Comparison of ENCODE assay signal across 18 cellular contexts in the genomic region with DNA sequence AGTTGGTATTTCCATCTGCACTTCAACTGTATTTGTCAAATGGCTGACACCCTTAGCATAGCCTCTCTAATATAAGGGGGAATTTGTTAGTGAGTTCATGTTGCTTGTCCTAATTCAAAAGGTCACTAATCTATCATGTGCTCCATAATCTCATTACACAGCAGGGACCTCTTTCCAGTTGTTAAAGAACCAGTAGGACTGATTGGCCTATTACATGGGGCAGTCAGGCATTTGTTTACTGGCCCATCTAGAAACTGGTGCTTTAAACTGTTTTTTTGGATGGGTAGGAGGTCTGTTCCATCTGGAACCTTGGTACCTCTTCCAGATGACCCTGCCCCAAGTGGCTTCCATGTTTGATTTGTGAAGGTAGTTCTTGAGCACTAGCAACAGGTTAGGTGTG. TPM values are rescaled to one million over a fixed set of nuclear protein-coding genes. Genes with fewer than 3 reads are reported as not detected.
DNase-seq lines count a peak whose midpoint lies in the region; ATAC-seq, FAIRE-seq and TF ChIP-seq lines count a peak whose summit lies in the region.
"Had no signal": no experiment of that assay in that cellular context is flagged by ENCODE, and none has a peak within 500 bp of the region (broad histone marks: within the 10 kb centered on the region; RNA-seq: fewer than 3 reads in every experiment).

No MANE protein-coding gene starts in this region.

- H3K79me2 ChIP-seq in H9 (ENCODE audit: insufficient read depth, low read length) (no peaks in the 10 kb centered on the region), mesendoderm (ENCODE audit: control insufficient read depth, insufficient read depth, low read length) (no peaks in the 10 kb centered on the region)

- H2AK5ac ChIP-seq in H9 (ENCODE audit: insufficient read length, low read length) (no peak overlapping the region), mesendoderm (ENCODE audit: low read length) (no peak overlapping the region)

- FAIRE-seq in frontal cortex (lab: Jason Lieb, UNC) = no peak
- FAIRE-seq: GM19239, K562 had no signal

- no peak overlapping the region for H3K4me2 ChIP-seq in H9 (ENCODE audit: insufficient read depth, insufficient read length, low read length)
- H3K4me2 ChIP-seq in mesendoderm (ENCODE audit: low read length) = no peak overlapping the region

- H4K5ac ChIP-seq in H9 (ENCODE audit: insufficient read length, low read depth, low read length) = no peak overlapping the region
- peak overlapping the region; percentile 38 for H4K5ac ChIP-seq in mesendoderm (ENCODE audit: low read length)

- peak overlapping the region in 2 of 3 experiments; percentile 40 to 83; a peak in 2 of 7 replicates for H3K27ac Mint-ChIP-seq in H9
- H3K27ac Mint-ChIP-seq in WTC11 = no peak overlapping the region
- H3K27ac Mint-ChIP-seq: T-cell had no signal

- H3K36me3 Mint-ChIP-seq in H9 (ENCODE audit: insufficient read depth in 1 of 3, low read depth in 3 of 3) = no peaks in the 10 kb centered on the region
- H3K36me3 Mint-ChIP-seq in WTC11 = no peaks in the 10 kb centered on the region
- H3K36me3 Mint-ChIP-seq: T-cell had no signal

- H3K27me3 ChIP-seq in H9 (ENCODE audit: insufficient read depth, low read length) (no peaks in the 10 kb centered on the region), mesendoderm (ENCODE audit: insufficient read depth, low read length, poor library complexity) (no peaks in the 10 kb centered on the region)

- no peaks in the 10 kb centered on the region for H3K23me2 ChIP-seq in H9 (ENCODE audit: insufficient read length, low read depth, low read length, poor library complexity, severe bottlenecking)

- H3K4me3 Mint-ChIP-seq in H9 (no peak overlapping the region), WTC11 (no peak overlapping the region)
- H3K4me3 Mint-ChIP-seq: T-cell had no signal

- TF ChIP-seq CTCF in H9 (conservative IDR thresholded peaks at IDR 0.05) (no peak), WTC11 (IDR thresholded peaks at IDR 0.05) (no peak)

- ATAC-seq in WTC11 = peak; percentile 18; the same call in 1 of the 2 replicates
- ATAC-seq: K562, Panc1, T-cell had no signal

- H3K27me3 Mint-ChIP-seq in H9 (ENCODE audit: low read depth) = no peaks in the 10 kb centered on the region
- peaks cover 48% of the 10 kb centered on the region for H3K27me3 Mint-ChIP-seq in WTC11 (ENCODE audit: low read depth)
- H3K27me3 Mint-ChIP-seq: T-cell had no signal

- no peaks in the 10 kb centered on the region; the same call in 1 of the 2 replicates for H3K4me1 ChIP-seq in H9 (ENCODE audit: insufficient read depth, low read length)
- H3K4me1 ChIP-seq in mesendoderm (ENCODE audit: control insufficient read depth, low read depth, low read length) = peaks cover 7% of the 10 kb centered on the region

- H3K4me3 ChIP-seq in mesendoderm (ENCODE audit: low read length) = no peak overlapping the region
- H3K4me3 ChIP-seq: K562, SK-N-MC had no signal

- H3K4ac ChIP-seq in H9 (ENCODE audit: low read depth, low read length) = no peak overlapping the region
- no peak overlapping the region for H3K4ac ChIP-seq in mesendoderm (ENCODE audit: low read depth, low read length)

- no peak overlapping the region for H4K91ac ChIP-seq in H9 (ENCODE audit: insufficient read length, low read depth, low read length)

- H3K9me3 Mint-ChIP-seq in H9 (no peaks in the 10 kb centered on the region), WTC11 (no peaks in the 10 kb centered on the region)
- H3K9me3 Mint-ChIP-seq: T-cell had no signal

- POLR2A ChIA-PET in WTC11 (lab: Charles Lee) = no interaction called here

- H3K9ac ChIP-seq in H9 (ENCODE audit: extremely low read depth, insufficient read length, low read length) (no peak overlapping the region), mesendoderm (ENCODE audit: low read length) (no peak overlapping the region)

- H4K8ac ChIP-seq in H9 (replicated peaks; ENCODE audit: insufficient read length, low read depth, low read length) = no peak overlapping the region
- H4K8ac ChIP-seq in mesendoderm (ENCODE audit: low read depth, low read length) = no peak overlapping the region

- no peak overlapping the region for H3K14ac ChIP-seq in H9 (ENCODE audit: insufficient read depth, low read length)

- H3K79me1 ChIP-seq in H9 (ENCODE audit: insufficient read depth, low read depth, low read length, poor library complexity, severe bottlenecking) (no peaks in the 10 kb centered on the region), mesendoderm (ENCODE audit: low read length) (peaks cover 2% of the 10 kb centered on the region)

- no peak overlapping the region for H3K27ac ChIP-seq in H9 (ENCODE audit: insufficient read length, low read depth, low read length)
- peak overlapping the region; percentile 84 for H3K27ac ChIP-seq in mesendoderm (ENCODE audit: low read depth, low read length)
- H3K27ac ChIP-seq: C4-2B, SK-N-MC had no signal

- no peak overlapping the region for H3K23ac ChIP-seq in H9 (ENCODE audit: insufficient read length, low read depth, low read length)
- no peak overlapping the region for H3K23ac ChIP-seq in mesendoderm (ENCODE audit: low read length)

- no peak overlapping the region for H2BK20ac ChIP-seq in H9 (ENCODE audit: low read depth, low read length, poor library complexity, severe bottlenecking)

- no peak overlapping the region for H3T11ph ChIP-seq in H9 (ENCODE audit: low read length)

- H2AFZ ChIP-seq in H9 (ENCODE audit: low read length) = no peak overlapping the region

- H4K20me1 ChIP-seq in H9 (ENCODE audit: control insufficient read depth, insufficient read depth, insufficient read length) = no peaks in the 10 kb centered on the region

- H2BK120ac ChIP-seq in H9 (ENCODE audit: low read depth, low read length, poor library complexity, severe bottlenecking) = no peak overlapping the region
- H2BK120ac ChIP-seq in mesendoderm (ENCODE audit: low read depth, low read length) = no peak overlapping the region

- no peak overlapping the region for H2BK12ac ChIP-seq in H9 (ENCODE audit: insufficient read length, low read depth, low read length)

- H3K18ac ChIP-seq in H9 (ENCODE audit: insufficient read length, low read depth, low read length) (no peak overlapping the region), mesendoderm (ENCODE audit: low read length) (no peak overlapping the region)

- H3K56ac ChIP-seq in H9 (ENCODE audit: insufficient read length, low read depth, low read length) = no peak overlapping the region
- peak overlapping the region; percentile 54 for H3K56ac ChIP-seq in mesendoderm (ENCODE audit: low read length)

- no peaks in the 10 kb centered on the region for H3K9me3 ChIP-seq in H9 (ENCODE audit: control insufficient read depth, low read depth, low read length)

- CTCF ChIA-PET in WTC11 (lab: Charles Lee) = no interaction called here

- H3K4me1 Mint-ChIP-seq in H9 (peaks cover 52 to 60% of the 10 kb centered on the region in 2 experiments), WTC11 (peaks cover 36% of the 10 kb centered on the region)
- H3K4me1 Mint-ChIP-seq: T-cell had no signal

- H2BK15ac ChIP-seq in H9 (ENCODE audit: low read depth, low read length) = no peak overlapping the region
- no peak overlapping the region for H2BK15ac ChIP-seq in mesendoderm (replicated peaks; ENCODE audit: low read depth)

- DNase-seq in H9 (no peak), NCI-H1930 (lab: John Stamatoyannopoulos, UW) (peak; percentile 37 to 64), WTC11 (ENCODE audit: low spot score) (no peak), mesendoderm (peak; percentile 94), NCI-H1436 (lab: John Stamatoyannopoulos, UW) (no peak), anterior cingulate cortex (lab: John Stamatoyannopoulos, UW) (no peak), frontal cortex (ENCODE audit: low spot score in 2 of 2) (no peak)
- DNase-seq: HCEC 1CT, MV-4-11, NCI-H2081 treated with DMSO at 0.1 percent for 48 hours, NCI-H226, NCI-H526 treated with DMSO at 0.1 percent for 48 hours, T-cell had no signal

- H2BK5ac ChIP-seq in H9 (ENCODE audit: insufficient read length, low read length) = no peak overlapping the region
- peak overlapping the region; percentile 32 for H2BK5ac ChIP-seq in mesendoderm (ENCODE audit: low read length)

- no peaks in the 10 kb centered on the region for H3K36me3 ChIP-seq in mesendoderm (ENCODE audit: control insufficient read depth, insufficient read depth, low read length)

TF ChIP-seq in WTC11, 78 proteins besides CTCF, POLR2A, EP300 and RAD21:
- TF ChIP-seq JAZF1 (CRISPR knock-in tag; IDR thresholded peaks at IDR 0.05) = no peak
- TF ChIP-seq KAT7 (CRISPR knock-in tag; IDR thresholded peaks at IDR 0.05; ENCODE audit: borderline replicate concordance) = no peak
- no peak for TF ChIP-seq IRF2 (CRISPR knock-in tag; IDR thresholded peaks at IDR 0.05; ENCODE audit: borderline replicate concordance, low read depth)
- TF ChIP-seq, protein P1, sequence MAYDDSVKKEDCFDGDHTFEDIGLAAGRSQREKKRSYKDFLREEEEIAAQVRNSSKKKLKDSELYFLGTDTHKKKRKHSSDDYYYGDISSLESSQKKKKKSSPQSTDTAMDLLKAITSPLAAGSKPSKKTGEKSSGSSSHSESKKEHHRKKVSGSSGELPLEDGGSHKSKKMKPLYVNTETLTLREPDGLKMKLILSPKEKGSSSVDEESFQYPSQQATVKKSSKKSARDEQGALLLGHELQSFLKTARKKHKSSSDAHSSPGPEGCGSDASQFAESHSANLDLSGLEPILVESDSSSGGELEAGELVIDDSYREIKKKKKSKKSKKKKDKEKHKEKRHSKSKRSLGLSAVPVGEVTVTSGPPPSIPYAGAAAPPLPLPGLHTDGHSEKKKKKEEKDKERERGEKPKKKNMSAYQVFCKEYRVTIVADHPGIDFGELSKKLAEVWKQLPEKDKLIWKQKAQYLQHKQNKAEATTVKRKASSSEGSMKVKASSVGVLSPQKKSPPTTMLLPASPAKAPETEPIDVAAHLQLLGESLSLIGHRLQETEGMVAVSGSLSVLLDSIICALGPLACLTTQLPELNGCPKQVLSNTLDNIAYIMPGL (CRISPR knock-in tag; IDR thresholded peaks at IDR 0.05) = no peak
- TF ChIP-seq ESRRA (CRISPR knock-in tag; IDR thresholded peaks at IDR 0.05; ENCODE audit: borderline replicate concordance) = no peak
- TF ChIP-seq NR1H2 (CRISPR knock-in tag; IDR thresholded peaks at IDR 0.05) = no peak

RNA-seq across cellular contexts. Expression of a gene that starts 11.4 kb away (rescaled TPM):
- total RNA-seq in H9 (2021) (30.5 and 36.8 TPM in 2 replicates), WTC11 (2021) (27.9 to 33.7 TPM (median 30.8 TPM) in 3 replicates), frontal cortex (477 TPM)
- 17.9 TPM for polyA plus RNA-seq in mesendoderm (2013, experiment 1 of 2)
- 16.8 TPM for polyA plus RNA-seq in mesendoderm (2013, experiment 2 of 2)
- polyA plus RNA-seq: K562 had no signal

Comparison
In these comparisons a context has a peak if more than half of its experiments do, and no peak if none do; other contexts are left out.
1. DNase-seq: peak in NCI-H1930 (2 of 2) and mesendoderm (single experiment); none in H9 (single experiment), WTC11 (single experiment), NCI-H1436 (single experiment), anterior cingulate cortex (0 of 58) and frontal cortex (0 of 2).
2. RNA of a gene that starts 11.4 kb away (total RNA-seq): 477 TPM in frontal cortex (single experiment); 30.5 to 36.8 TPM in H9 and 27.9 to 33.7 TPM in WTC11; every median in the first group is over 10 times any median in the second.